In the genomic region with DNA sequence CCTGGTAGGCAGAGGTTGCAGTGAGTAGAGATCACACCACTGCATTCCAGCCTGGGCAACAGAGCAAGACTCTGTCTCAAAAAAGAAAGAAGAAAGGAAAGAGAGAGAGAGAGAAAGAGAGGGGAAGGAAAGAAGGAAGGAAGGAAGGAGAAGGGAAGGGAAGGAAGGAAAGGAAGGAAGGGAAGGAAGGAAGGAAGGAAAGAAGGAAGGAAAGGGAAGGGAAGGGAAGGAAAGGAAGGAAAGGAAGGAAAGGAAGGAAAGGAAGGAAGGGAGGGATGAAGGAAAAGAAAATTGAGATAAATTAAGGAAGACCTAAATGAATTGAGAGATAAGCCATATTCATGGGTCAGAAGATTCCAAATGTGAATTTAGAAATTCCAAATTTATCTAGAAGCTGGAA, we compare ENCODE assay signal across 25 cellular contexts.
DNase-seq lines count a peak whose midpoint lies in the region; ATAC-seq, FAIRE-seq and TF ChIP-seq lines count a peak whose summit lies in the region.
"Had no signal": no experiment of that assay in that cellular context is flagged by ENCODE, and none has a peak within 500 bp of the region (broad histone marks: within the 10 kb centered on the region; RNA-seq: fewer than 3 reads in every experiment).

No MANE protein-coding gene starts in this region.

- no peak for TF ChIP-seq RAD21 in HepG2 (CRISPR knock-in tag; IDR thresholded peaks at IDR 0.05)

- peak overlapping the region; percentile 14 for H3K27ac Mint-ChIP-seq in T-helper 1 cell treated with Interleukin-12 subunit alpha and Interleukin-12 subunit beta and Interleukin-4 antibody, amounts not matched to agents 30 μg/mL and 1 μg/mL, for 36 hours
- peak overlapping the region; percentile 5 for H3K27ac Mint-ChIP-seq in osteocyte (ENCODE audit: unreplicated experiment)
- H3K27ac Mint-ChIP-seq: B cell; CD4-positive, alpha-beta T cell; CD8-positive, alpha-beta T cell had no signal

- TF ChIP-seq POLR2A in HepG2 (IDR thresholded peaks at IDR 0.05; ENCODE audit: insufficient read depth in 1 of 2, low read depth in 2 of 2, low read length in 2 of 2), result no peak
- no peak for TF ChIP-seq POLR2A in right lobe of liver (IDR thresholded peaks at IDR 0.05)

- TF ChIP-seq EP300 in HepG2 (IDR thresholded peaks at IDR 0.05; ENCODE audit: low read depth in 2 of 2, low read length in 2 of 2) (no peak), HepG2 (CRISPR knock-in tag; IDR thresholded peaks at IDR 0.05; ENCODE audit: borderline replicate concordance) (no peak)

- TF ChIP-seq CTCF in HepG2 (CRISPR knock-in tag; IDR thresholded peaks at IDR 0.05), result no peak
- TF ChIP-seq CTCF in right lobe of liver (IDR thresholded peaks at IDR 0.05), result no peak
- TF ChIP-seq CTCF in osteocyte (IDR thresholded peaks at IDR 0.05), result no peak

- POLR2A ChIA-PET in HepG2 (lab: Yijun Ruan, JAX), result no interaction called here

- no peaks in the 10 kb centered on the region for H3K4me1 ChIP-seq in HepG2 (ENCODE audit: insufficient read depth, low read length)
- H3K4me1 ChIP-seq in right lobe of liver, result no peaks in the 10 kb centered on the region
- H3K4me1 ChIP-seq: A549, Caco-2 had no signal

- H3K9me3 ChIP-seq in HepG2 (ENCODE audit: low read length) (no peaks in the 10 kb centered on the region), right lobe of liver (no peaks in the 10 kb centered on the region)
- H3K9me3 ChIP-seq: A549; BLaER1 treated with 17β-estradiol and CSF1 and Interleukin-3, amounts not matched to agents 10 nM and 100 nM; Caco-2 had no signal

- no peaks in the 10 kb centered on the region for H3K36me3 Mint-ChIP-seq in T-helper 1 cell treated with Interleukin-12 subunit alpha and Interleukin-12 subunit beta and Interleukin-4 antibody, amounts not matched to agents 30 μg/mL and 1 μg/mL, for 36 hours (ENCODE audit: low read depth)
- H3K36me3 Mint-ChIP-seq in osteocyte (ENCODE audit: unreplicated experiment), result no peaks in the 10 kb centered on the region
- H3K36me3 Mint-ChIP-seq: CD8-positive, alpha-beta T cell had no signal

- H3K4me3 Mint-ChIP-seq in T-helper 1 cell treated with Interleukin-12 subunit alpha and Interleukin-12 subunit beta and Interleukin-4 antibody, amounts not matched to agents 30 μg/mL and 1 μg/mL, for 36 hours, result no peak overlapping the region
- no peak overlapping the region for H3K4me3 Mint-ChIP-seq in osteocyte (ENCODE audit: unreplicated experiment)
- H3K4me3 Mint-ChIP-seq: B cell; CD4-positive, alpha-beta T cell; CD8-positive, alpha-beta T cell had no signal

- H3K27ac ChIP-seq in HepG2 (ENCODE audit: extremely low read length, insufficient read depth, low read length) (no peak overlapping the region), right lobe of liver (no peak overlapping the region)
- H3K27ac ChIP-seq: 22Rv1; A549; BLaER1 treated with 17β-estradiol and CSF1 and Interleukin-3, amounts not matched to agents 10 nM and 100 nM; C4-2B had no signal

- intact Hi-C loops in HepG2 (cut with micrococcal nuclease; ENCODE audit: unreplicated experiment), result no loop called here
- intact Hi-C loops in right lobe of liver (cut with DNase I), result no loop called here

- FAIRE-seq in HepG2 (lab: Jason Lieb, UNC), result no peak
- FAIRE-seq: A549, D721Med, GM12878, GM12892, GM18507 had no signal

- H3K36me3 ChIP-seq in HepG2 (replicated peaks in 1 of 2; ENCODE audit: control insufficient read depth in 1 of 2, insufficient read depth in 2 of 2, low read length in 2 of 2) (no peaks in the 10 kb centered on the region), right lobe of liver (no peaks in the 10 kb centered on the region)
- H3K36me3 ChIP-seq: BLaER1 treated with 17β-estradiol and CSF1 and Interleukin-3, amounts not matched to agents 10 nM and 100 nM had no signal

- DNase-seq in T-helper 1 cell (no peak), HepG2 (ENCODE audit: low spot score) (no peak), right lobe of liver (no peak), osteocyte (ENCODE audit: extremely low spot score, unreplicated experiment) (no peak), cerebellar nuclear complex (lab: John Stamatoyannopoulos, UW) (no peak)
- DNase-seq: AML-193; Caco-2; Calu3; CD8-positive, alpha-beta T cell; DMS53; DMS79; DND-41; EL; GDM1 had no signal

- no peaks in the 10 kb centered on the region for H3K4me1 Mint-ChIP-seq in T-helper 1 cell treated with Interleukin-12 subunit alpha and Interleukin-12 subunit beta and Interleukin-4 antibody, amounts not matched to agents 30 μg/mL and 1 μg/mL, for 36 hours (ENCODE audit: low read depth)
- H3K4me1 Mint-ChIP-seq in osteocyte (ENCODE audit: unreplicated experiment), result peaks cover 67% of the 10 kb centered on the region
- H3K4me1 Mint-ChIP-seq: B cell had no signal

- ATAC-seq in HepG2 (no peak), right lobe of liver (no peak)
- ATAC-seq: A549; CD8-positive, alpha-beta T cell; GM12878 had no signal

- in situ Hi-C loops in HepG2 (cut with HindIII; ENCODE audit: extremely low pct_ligation_motif_present, low pct_unique_long_range_greater_than_20kb), result no loop called here

- H3K27me3 Mint-ChIP-seq in T-helper 1 cell treated with Interleukin-12 subunit alpha and Interleukin-12 subunit beta and Interleukin-4 antibody, amounts not matched to agents 30 μg/mL and 1 μg/mL, for 36 hours (ENCODE audit: low read depth), result peaks cover 20% of the 10 kb centered on the region
- no peaks in the 10 kb centered on the region for H3K27me3 Mint-ChIP-seq in osteocyte (ENCODE audit: unreplicated experiment)
- H3K27me3 Mint-ChIP-seq: CD4-positive, alpha-beta T cell had no signal

- CTCF ChIA-PET in HepG2 (lab: Yijun Ruan, JAX; ENCODE audit: low intra/inter-chr PET ratio, low total read pairs), result no interaction called here

- H4K20me1 ChIP-seq in HepG2 (ENCODE audit: insufficient read depth, low read length), result no peaks in the 10 kb centered on the region
- H4K20me1 ChIP-seq: BLaER1 treated with 17β-estradiol and CSF1 and Interleukin-3, amounts not matched to agents 10 nM and 100 nM had no signal

- H3K9ac ChIP-seq in HepG2 (ENCODE audit: insufficient read depth, low read depth, low read length), result no peak overlapping the region
- H3K9ac ChIP-seq: BLaER1 treated with 17β-estradiol and CSF1 and Interleukin-3, amounts not matched to agents 10 nM and 100 nM had no signal

- H3K9me3 Mint-ChIP-seq in T-helper 1 cell treated with Interleukin-12 subunit alpha and Interleukin-12 subunit beta and Interleukin-4 antibody, amounts not matched to agents 30 μg/mL and 1 μg/mL, for 36 hours, result no peaks in the 10 kb centered on the region
- no peaks in the 10 kb centered on the region for H3K9me3 Mint-ChIP-seq in osteocyte (ENCODE audit: unreplicated experiment)
- H3K9me3 Mint-ChIP-seq: CD4-positive, alpha-beta T cell; CD8-positive, alpha-beta T cell had no signal

- H3K27me3 ChIP-seq in HepG2 (ENCODE audit: control insufficient read depth in 1 of 2, insufficient read depth in 2 of 2, low read length in 2 of 2) (peaks cover 2 to 33% of the 10 kb centered on the region in 2 experiments; a peak in 3 of 5 replicates), right lobe of liver (no peaks in the 10 kb centered on the region)
- H3K27me3 ChIP-seq: BLaER1 treated with 17β-estradiol and CSF1 and Interleukin-3, amounts not matched to agents 10 nM and 100 nM had no signal

- no TSS peak for BruUV-seq in HepG2 (replicated peaks; lab: Mats Ljungman, UMichigan)

- H3K4me2 ChIP-seq in HepG2 (ENCODE audit: low read depth, low read length), result no peak overlapping the region
- H3K4me2 ChIP-seq: A549; BLaER1 treated with 17β-estradiol and CSF1 and Interleukin-3, amounts not matched to agents 10 nM and 100 nM had no signal

- no peak overlapping the region for H2AFZ ChIP-seq in HepG2 (ENCODE audit: low read length)

- H3K79me2 ChIP-seq in HepG2 (ENCODE audit: insufficient read depth, low read length), result no peaks in the 10 kb centered on the region

- no peak overlapping the region for H3K4me3 ChIP-seq in HepG2 (replicated peaks in 1 of 3; ENCODE audit: insufficient read depth in 1 of 3, low read depth in 2 of 3, low read length in 3 of 3)
- no peak overlapping the region for H3K4me3 ChIP-seq in right lobe of liver
- H3K4me3 ChIP-seq: A549; BLaER1 treated with 17β-estradiol and CSF1 and Interleukin-3, amounts not matched to agents 10 nM and 100 nM; GM12878 had no signal

TF ChIP-seq in HepG2, 621 proteins besides CTCF, POLR2A, EP300 and RAD21:
- TF ChIP-seq ZNF274 (CRISPR knock-in tag; IDR thresholded peaks at IDR 0.05), result no peak
- TF ChIP-seq FOXP1 (IDR thresholded peaks at IDR 0.05), result 0 out of 2 replicates have a peak, but pooled peaks have one; percentile 15
- no peak for TF ChIP-seq FOXP1 (CRISPR knock-in tag; IDR thresholded peaks at IDR 0.05)
- TF ChIP-seq RFX3 (CRISPR knock-in tag; IDR thresholded peaks at IDR 0.05), result no peak
TF ChIP-seq in HepG2: peak in this region for 1.
